In genomic region chr4:53905935-53906377, GRCh38 we compare ENCODE assay signal across 9 cellular contexts.
DNase-seq lines count a peak whose midpoint lies in the region; ATAC-seq and TF ChIP-seq lines count a peak whose summit lies in the region.
"Had no signal": no experiment of that assay in that cellular context is flagged by ENCODE, and none has a peak within 500 bp of the region (broad histone marks: within the 10 kb centered on the region; RNA-seq: fewer than 3 reads in every experiment).

No MANE protein-coding gene starts in this region.

- H3K9me3 Mint-ChIP-seq in neural progenitor cell, result no peaks in the 10 kb centered on the region

- H3K36me3 ChIP-seq in SU-DHL-6 (ENCODE audit: low read length), result no peaks in the 10 kb centered on the region
- no peaks in the 10 kb centered on the region for H3K36me3 ChIP-seq in neural progenitor cell
- H3K36me3 ChIP-seq in prostate gland, result no peaks in the 10 kb centered on the region

- H3K4me2 ChIP-seq in SU-DHL-6 (ENCODE audit: low read depth, low read length, poor library complexity, severe bottlenecking) (peak overlapping the region; percentile 24), neural progenitor cell (peak overlapping the region; percentile 73)

- intact Hi-C loops in prostate gland (cut with DNase I), result loop anchor here (5.0 kb wide), 2 partner anchors 311 to 326 kb away; no protein-coding TSS in a partner anchor

- no peak overlapping the region for H3K4me3 ChIP-seq in SU-DHL-6 (ENCODE audit: insufficient read depth, low read length, poor library complexity, severe bottlenecking)
- no peak overlapping the region for H3K4me3 ChIP-seq in neural progenitor cell
- no peak overlapping the region for H3K4me3 ChIP-seq in prostate gland

- ATAC-seq in HG03432 (IDR thresholded peaks at IDR 0.05; ENCODE audit: unreplicated experiment), result peak; percentile 55

- TF ChIP-seq POLR2A in prostate gland (IDR thresholded peaks at IDR 0.05), result no peak

- H3K9me3 ChIP-seq in SU-DHL-6 (ENCODE audit: insufficient read depth, low read length) (no peaks in the 10 kb centered on the region), neural progenitor cell (ENCODE audit: low read depth) (no peaks in the 10 kb centered on the region), prostate gland (no peaks in the 10 kb centered on the region)

- no peaks in the 10 kb centered on the region for H3K9me2 ChIP-seq in SU-DHL-6 (replicated peaks; ENCODE audit: insufficient read depth, low read length)

- H4K20me1 ChIP-seq in SU-DHL-6 (ENCODE audit: low read depth, low read length), result no peaks in the 10 kb centered on the region
- H4K20me1 ChIP-seq in neural progenitor cell (ENCODE audit: low read depth), result no peaks in the 10 kb centered on the region

- no peaks in the 10 kb centered on the region for H3K36me3 Mint-ChIP-seq in neural progenitor cell

- 14% methylated on average over 11 of the region's 11 CpGs for WGBS in prostate gland

- TF ChIP-seq CTCF in SU-DHL-6 (IDR thresholded peaks at IDR 0.05; ENCODE audit: insufficient read depth, low read length, poor library complexity, severe bottlenecking) (no peak), neural progenitor cell (IDR thresholded peaks at IDR 0.05) (no peak), prostate gland (IDR thresholded peaks at IDR 0.05) (no peak)

- H3K27me3 Mint-ChIP-seq in neural progenitor cell (ENCODE audit: insufficient read depth, low read depth), result peaks cover 7% of the 10 kb centered on the region

- H3K27ac ChIP-seq in SU-DHL-6 (ENCODE audit: low read depth, low read length) (no peak overlapping the region), neural progenitor cell (no peak overlapping the region), prostate gland (no peak overlapping the region)
- H3K27ac ChIP-seq: 22Rv1 had no signal

- peak overlapping the region; percentile 2 for H3K27ac Mint-ChIP-seq in neural progenitor cell

- H2AFZ ChIP-seq in SU-DHL-6 (ENCODE audit: low read depth, low read length, severe bottlenecking) (no peak overlapping the region), neural progenitor cell (replicated peaks) (peak overlapping the region; percentile 77)

- H3K9ac ChIP-seq in SU-DHL-6 (ENCODE audit: low read length) (no peak overlapping the region), neural progenitor cell (no peak overlapping the region)

- H3F3A ChIP-seq in SU-DHL-6 (ENCODE audit: insufficient read depth) (no peaks in the 10 kb centered on the region), neural progenitor cell (ENCODE audit: low read depth) (no peaks in the 10 kb centered on the region)

- H3K4me3 Mint-ChIP-seq in neural progenitor cell, result peak overlapping the region; percentile 69

- H3K4me1 ChIP-seq in neural progenitor cell (peaks cover 11% of the 10 kb centered on the region), prostate gland (replicated peaks) (no peaks in the 10 kb centered on the region)

- H3K27me3 ChIP-seq in SU-DHL-6 (ENCODE audit: low read length) (no peaks in the 10 kb centered on the region), neural progenitor cell (peaks cover 12% of the 10 kb centered on the region), prostate gland (replicated peaks; ENCODE audit: insufficient read depth) (no peaks in the 10 kb centered on the region)

- DNase-seq in DMS 273 (lab: John Stamatoyannopoulos, UW; ENCODE audit: unreplicated experiment) (peak; percentile 50), DMS 273 treated with DMSO at 0.1 percent for 48 hours (lab: John Stamatoyannopoulos, UW) (no peak), fibroblast of peridontal ligament (ENCODE audit: extremely low read depth) (peak; percentile 85), neural progenitor cell (ENCODE audit: low spot score) (peak; percentile 76), prostate gland (ENCODE audit: low spot score) (no peak), KG1 (lab: John Stamatoyannopoulos, UW) (no peak)

- H3K79me2 ChIP-seq in SU-DHL-6 (ENCODE audit: insufficient read depth, low read length) (no peaks in the 10 kb centered on the region), neural progenitor cell (ENCODE audit: low read depth) (no peaks in the 10 kb centered on the region)

- peaks cover 33% of the 10 kb centered on the region for H3K4me1 Mint-ChIP-seq in neural progenitor cell

Comparison
In these comparisons a context has a peak if more than half of its experiments do, and no peak if none do; other contexts are left out.
1. DNase-seq: peak in DMS 273 (single experiment), fibroblast of peridontal ligament (single experiment) and neural progenitor cell (single experiment); none in DMS 273 treated with DMSO at 0.1 percent for 48 hours (single experiment), prostate gland (single experiment) and KG1 (single experiment).